In the genomic region with DNA sequence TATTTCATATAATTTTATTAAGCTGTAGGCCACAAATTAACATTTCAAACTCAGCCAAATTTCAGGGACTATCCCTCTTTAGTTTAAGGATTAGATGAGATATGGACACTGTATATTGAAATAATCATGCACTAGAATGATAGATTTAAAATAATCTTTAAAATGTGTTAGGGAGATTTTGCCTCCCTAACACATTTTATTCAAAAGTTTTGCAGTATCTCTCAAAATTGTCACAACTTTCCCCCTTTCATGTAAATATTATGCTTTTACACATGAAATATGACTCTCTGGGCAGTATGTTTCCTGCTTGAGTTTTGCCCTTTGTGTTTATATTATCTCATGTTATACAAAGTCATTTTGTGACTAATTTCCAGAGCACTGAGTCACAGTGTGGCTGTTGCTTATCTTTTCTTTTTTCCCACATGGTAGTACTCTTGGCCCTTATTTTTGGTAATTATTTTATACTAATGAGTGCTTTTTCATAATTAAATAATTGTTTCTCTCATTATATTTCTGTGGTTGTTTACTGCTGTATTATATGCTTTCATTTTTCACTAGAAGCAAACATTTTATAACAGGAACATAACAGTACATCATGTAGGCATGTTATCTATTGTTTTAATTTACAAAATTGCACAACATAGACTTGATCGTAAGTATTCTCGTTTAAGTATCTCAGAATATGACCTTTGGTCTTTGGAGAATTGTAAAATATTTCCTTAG, we compare ENCODE assay signal across 8 cellular contexts. TPM values are rescaled to one million over a fixed set of nuclear protein-coding genes. Genes with fewer than 3 reads are reported as not detected.
A peak's percentile ranks its signal among the peaks of the same experiment; 100 is the strongest.
DNase-seq lines count a peak whose midpoint lies in the region; ATAC-seq and TF ChIP-seq lines count a peak whose summit lies in the region.

No MANE protein-coding gene starts in this region.

- H3K9me3 Mint-ChIP-seq in neural crest cell = no peaks in the 10 kb centered on the region
- no peaks in the 10 kb centered on the region for H3K9me3 Mint-ChIP-seq in activated CD8-positive, alpha-beta memory T cell treated with anti-CD3 and anti-CD28 coated beads, Interleukin-2, amount 10 ng/mL, durations not matched to agents 7 days and 5 days (ENCODE audit: low read depth)

- H3K4me3 Mint-ChIP-seq in neural crest cell = peak overlapping the region; percentile 88
- H3K4me3 Mint-ChIP-seq in activated CD8-positive, alpha-beta memory T cell treated with anti-CD3 and anti-CD28 coated beads, Interleukin-2, amount 10 ng/mL, durations not matched to agents 7 days and 5 days = no peak overlapping the region

- no peak for TF ChIP-seq CTCF in neural crest cell (conservative IDR thresholded peaks at IDR 0.05)

- DNase-seq in CD1c-positive myeloid dendritic cell (ENCODE audit: extremely low spot score) = peak; percentile 63
- peak; percentile 81 for DNase-seq in HS-5 (ENCODE audit: low read depth)
- peak; percentile 89 for DNase-seq in dermis blood vessel endothelial cell
- no peak for DNase-seq in neural crest cell (ENCODE audit: low read depth, low spot score)
- DNase-seq in activated CD8-positive, alpha-beta memory T cell treated with anti-CD3 and anti-CD28 coated beads, Interleukin-2, amount 10 ng/mL, durations not matched to agents 7 days and 5 days = no peak
- DNase-seq in activated T-cell treated with anti-CD3 and anti-CD28 coated beads, Interleukin-2, amount 50 U/mL, for 48 hours = no peak

- peaks cover 17% of the 10 kb centered on the region for H3K4me1 Mint-ChIP-seq in neural crest cell
- peaks cover 3% of the 10 kb centered on the region for H3K4me1 Mint-ChIP-seq in activated CD8-positive, alpha-beta memory T cell treated with anti-CD3 and anti-CD28 coated beads, Interleukin-2, amount 10 ng/mL, durations not matched to agents 7 days and 5 days

- no peak for ATAC-seq in activated CD8-positive, alpha-beta memory T cell treated with anti-CD3 and anti-CD28 coated beads, Interleukin-2, amount 10 ng/mL, durations not matched to agents 7 days and 5 days
- ATAC-seq in HG02623 (IDR thresholded peaks at IDR 0.05; ENCODE audit: unreplicated experiment) (no peak), HG02678 (IDR thresholded peaks at IDR 0.05; ENCODE audit: unreplicated experiment) (no peak)

- CTCF ChIA-PET in activated CD8-positive, alpha-beta memory T cell treated with anti-CD3 and anti-CD28 coated beads, Interleukin-2, amount 10 ng/mL, durations not matched to agents 7 days and 5 days (lab: Charles Lee) = no interaction called here

- no peaks in the 10 kb centered on the region for H3K27me3 Mint-ChIP-seq in neural crest cell (ENCODE audit: low read depth)
- peaks cover 7% of the 10 kb centered on the region for H3K27me3 Mint-ChIP-seq in activated CD8-positive, alpha-beta memory T cell treated with anti-CD3 and anti-CD28 coated beads, Interleukin-2, amount 10 ng/mL, durations not matched to agents 7 days and 5 days

- H3K36me3 Mint-ChIP-seq in neural crest cell (ENCODE audit: low read depth) = peaks cover 3% of the 10 kb centered on the region
- no peaks in the 10 kb centered on the region for H3K36me3 Mint-ChIP-seq in activated CD8-positive, alpha-beta memory T cell treated with anti-CD3 and anti-CD28 coated beads, Interleukin-2, amount 10 ng/mL, durations not matched to agents 7 days and 5 days

- H3K27ac Mint-ChIP-seq in neural crest cell (ENCODE audit: unreplicated experiment) = peak overlapping the region; percentile 51
- H3K27ac Mint-ChIP-seq in activated CD8-positive, alpha-beta memory T cell treated with anti-CD3 and anti-CD28 coated beads, Interleukin-2, amount 10 ng/mL, durations not matched to agents 7 days and 5 days = no peak overlapping the region

RNA-seq across cellular contexts. Expression of gene TFPI, which starts 1.1 kb away (rescaled TPM):
- total RNA-seq in dermis blood vessel endothelial cell = 1,082 and 1,146 TPM in 2 replicates
- total RNA-seq in neural crest cell = 7.0 and 8.0 TPM in 2 replicates
- total RNA-seq in activated CD8-positive, alpha-beta memory T cell treated with anti-CD3 and anti-CD28 coated beads, Interleukin-2, amount 10 ng/mL, durations not matched to agents 7 days and 5 days = not detected

Comparison
In these comparisons a context has a peak if more than half of its experiments do, and no peak if none do; other contexts are left out.
1. DNase-seq: peak in CD1c-positive myeloid dendritic cell (single experiment), HS-5 (single experiment) and dermis blood vessel endothelial cell (single experiment); none in neural crest cell (single experiment), activated CD8-positive, alpha-beta memory T cell treated with anti-CD3 and anti-CD28 coated beads, Interleukin-2, amount 10 ng/mL, durations not matched to agents 7 days and 5 days (single experiment) and activated T-cell treated with anti-CD3 and anti-CD28 coated beads, Interleukin-2, amount 50 U/mL, for 48 hours (0 of 2).
2. RNA of gene TFPI, which starts 1.1 kb away (total RNA-seq): 1,082 to 1,146 TPM in dermis blood vessel endothelial cell; 7.0 to 8.0 TPM in neural crest cell and not detected in activated CD8-positive, alpha-beta memory T cell treated with anti-CD3 and anti-CD28 coated beads, Interleukin-2, amount 10 ng/mL, durations not matched to agents 7 days and 5 days; every median in the first group is over 100 times any median in the second.